Comparison of ENCODE assay signal across 29 cellular contexts in genomic region chr2:236354973-236355595, GRCh38.
"Had no signal": no experiment of that assay in that cellular context is flagged by ENCODE, and none has a peak within 500 bp of the region (broad histone marks: within the 10 kb centered on the region; RNA-seq: fewer than 3 reads in every experiment).

No MANE protein-coding gene starts in this region.

- H3K27ac Mint-ChIP-seq: activated CD4-positive, alpha-beta memory T cell treated with anti-CD3 and anti-CD28 coated beads, Interleukin-2, amount 10 ng/mL, durations not matched to agents 7 days and 5 days; activated naive CD8-positive, alpha-beta T cell; activated T-helper 1 cell treated with anti-CD3 and anti-CD28 coated beads, Interleukin-12 subunit alpha, Interleukin-12 subunit beta, Interleukin-2, Interleukin-4 antibody, amounts not matched to agents 30 ng/mL and 10 ng/mL and 1 ng/mL, durations not matched to agents 14 hours and 24 hours and 36 hours; WTC11 had no signal

- H3K27ac ChIP-seq: brain microvascular endothelial cell, cardiac muscle cell, Peyer's patch, RWPE1, SJCRH30 had no signal

- ATAC-seq: K562, WTC11 had no signal

- H3K9ac ChIP-seq: SK-N-SH had no signal

- FAIRE-seq: astrocyte, K562 had no signal

- DNase-seq: activated CD4-positive, alpha-beta memory T cell treated with anti-CD3 and anti-CD28 coated beads, Interleukin-2, amount 10 ng/mL, durations not matched to agents 7 days and 5 days; activated CD4-positive, alpha-beta T cell treated with anti-CD3 and anti-CD28 coated beads for 1 hour; activated CD4-positive, alpha-beta T cell treated with anti-CD3 and anti-CD28 coated beads, Interleukin-2, amount 50 U/mL, for 1 hour; activated CD8-positive, alpha-beta memory T cell treated with anti-CD3 and anti-CD28 coated beads, Interleukin-2, amount 50 U/mL, for 48 hours; activated effector memory CD4-positive, alpha-beta T cell treated with Interleukin-2 at 50 U/mL for 16 hours; activated naive CD4-positive, alpha-beta T cell treated with Interleukin-2 at 50 U/mL for 16 hours; activated T-cell treated with anti-CD3 and anti-CD28 coated beads, Interleukin-2, amount 50 U/mL, for 1 hour; amygdala; brain microvascular endothelial cell; Karpas-422; MM.1S; NCI-H1105; NCI-H1436; NCI-H1694 treated with DMSO at 0.1 percent for 48 hours; NCI-H2081; NCI-H446; NCI-H524; Peyer's patch; Right ventricle myocardium superior; SJCRH30; SK-N-SH; T-helper 1 cell had no signal

- H3K36me3 ChIP-seq: brain microvascular endothelial cell, cardiac muscle cell, Peyer's patch, SJCRH30 had no signal

- H3K9me3 ChIP-seq: Peyer's patch, SJCRH30, SK-N-SH had no signal

- H3K4me2 ChIP-seq: SK-N-SH had no signal

- H3K36me3 Mint-ChIP-seq: activated naive CD8-positive, alpha-beta T cell; WTC11 had no signal

- H3K4me1 ChIP-seq: Peyer's patch had no signal

- H3K27me3 ChIP-seq: brain microvascular endothelial cell, cardiac muscle cell, Peyer's patch, SJCRH30 had no signal

- H3K4me3 Mint-ChIP-seq: activated CD4-positive, alpha-beta memory T cell treated with anti-CD3 and anti-CD28 coated beads, Interleukin-2, amount 10 ng/mL, durations not matched to agents 7 days and 5 days; activated naive CD8-positive, alpha-beta T cell; activated T-helper 1 cell treated with anti-CD3 and anti-CD28 coated beads, Interleukin-12 subunit alpha, Interleukin-12 subunit beta, Interleukin-2, Interleukin-4 antibody, amounts not matched to agents 30 ng/mL and 10 ng/mL and 1 ng/mL, durations not matched to agents 14 hours and 24 hours and 36 hours; WTC11 had no signal

- H3K4me3 ChIP-seq: cardiac muscle cell, K562, Peyer's patch, SJCRH30 had no signal

- H3K9me3 Mint-ChIP-seq: activated CD4-positive, alpha-beta memory T cell treated with anti-CD3 and anti-CD28 coated beads, Interleukin-2, amount 10 ng/mL, durations not matched to agents 7 days and 5 days; activated T-helper 1 cell treated with anti-CD3 and anti-CD28 coated beads, Interleukin-12 subunit alpha, Interleukin-12 subunit beta, Interleukin-2, Interleukin-4 antibody, amounts not matched to agents 30 ng/mL and 10 ng/mL and 1 ng/mL, durations not matched to agents 14 hours and 24 hours and 36 hours; WTC11 had no signal
